Comparison of ENCODE assay signal across 22 cellular contexts in the genomic region with DNA sequence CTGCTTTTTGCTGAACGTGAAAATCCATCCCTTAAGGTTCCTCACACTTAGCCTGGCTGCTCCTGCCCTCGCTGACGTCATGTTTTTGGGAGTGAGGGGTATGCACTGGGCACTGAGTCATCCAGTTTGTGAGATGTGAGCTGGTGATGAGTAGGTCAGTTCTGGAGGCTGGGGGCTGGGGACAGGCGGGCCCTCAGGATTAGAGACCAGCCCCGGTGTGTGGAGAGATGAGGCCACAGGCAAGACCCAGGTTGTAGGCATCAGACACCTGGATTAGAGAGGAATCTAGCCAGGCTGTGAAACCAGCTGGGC. TPM values are rescaled to one million over a fixed set of nuclear protein-coding genes. Genes with fewer than 3 reads are reported as not detected.
DNase-seq lines count a peak whose midpoint lies in the region; ATAC-seq, FAIRE-seq and TF ChIP-seq lines count a peak whose summit lies in the region.
"Had no signal": no experiment of that assay in that cellular context is flagged by ENCODE, and none has a peak within 500 bp of the region (broad histone marks: within the 10 kb centered on the region; RNA-seq: fewer than 3 reads in every experiment).

No MANE protein-coding gene starts in this region.

- no peaks in the 10 kb centered on the region for H3K79me2 ChIP-seq in HepG2 (ENCODE audit: insufficient read depth, low read length)

- no peak for DNase-seq in HepG2 (ENCODE audit: low spot score)
- DNase-seq in right lobe of liver = no peak
- DNase-seq in glutamatergic neuron = peak; percentile 4
- DNase-seq in CD4-positive, alpha-beta T cell = no peak
- DNase-seq in AG20443 (ENCODE audit: low spot score) = no peak
- DNase-seq in stimulated activated CD4-positive, alpha-beta T cell treated with anti-CD3 and anti-CD28 coated beads, Interleukin-4, amount 100 ng/mL, for 1 hour = no peak
- DNase-seq: activated CD4-positive, alpha-beta T cell treated with anti-CD3 and anti-CD28 coated beads for 4 hours; activated gamma-delta T cell treated with Interleukin-2 at 50 U/mL for 16 hours; CD8-positive, alpha-beta T cell; DMS79; left colon; midbrain; NCI-H1436 treated with DMSO at 0.1 percent for 48 hours; stimulated activated CD4-positive, alpha-beta T cell treated with anti-CD3 and anti-CD28 coated beads, Interleukin-12 subunit alpha, Interleukin-12 subunit beta, amount 100 ng/mL, for 4 hours had no signal

- no peak overlapping the region for H3K4me3 Mint-ChIP-seq in glutamatergic neuron (ENCODE audit: unreplicated experiment)
- no peak overlapping the region for H3K4me3 Mint-ChIP-seq in CD4-positive, alpha-beta T cell
- H3K4me3 Mint-ChIP-seq: CD8-positive, alpha-beta T cell had no signal

- no peaks in the 10 kb centered on the region for H3K9me3 ChIP-seq in HepG2 (ENCODE audit: low read length)
- no peaks in the 10 kb centered on the region for H3K9me3 ChIP-seq in right lobe of liver
- no peaks in the 10 kb centered on the region for H3K9me3 ChIP-seq in CD4-positive, alpha-beta T cell (ENCODE audit: control insufficient read depth, low read length)
- H3K9me3 ChIP-seq: Peyer's patch, thoracic aorta had no signal

- POLR2A ChIA-PET in HepG2 (lab: Yijun Ruan, JAX) = no interaction called here
- POLR2A ChIA-PET in CD4-positive, alpha-beta T cell (lab: Charles Lee) = no interaction called here

- in situ Hi-C loops in HepG2 (cut with HindIII; ENCODE audit: extremely low pct_ligation_motif_present, low pct_unique_long_range_greater_than_20kb) = no loop called here

- peaks cover 5% of the 10 kb centered on the region for H3K27me3 Mint-ChIP-seq in glutamatergic neuron (ENCODE audit: unreplicated experiment)
- H3K27me3 Mint-ChIP-seq in CD4-positive, alpha-beta T cell = peaks cover 43% of the 10 kb centered on the region

- H3K9ac ChIP-seq in HepG2 (ENCODE audit: insufficient read depth, low read depth, low read length) = no peak overlapping the region

- H3K36me3 ChIP-seq in HepG2 (replicated peaks in 1 of 2; ENCODE audit: control insufficient read depth in 1 of 2, insufficient read depth in 2 of 2, low read length in 2 of 2) = no peaks in the 10 kb centered on the region
- H3K36me3 ChIP-seq in right lobe of liver = no peaks in the 10 kb centered on the region
- H3K36me3 ChIP-seq: Peyer's patch, thoracic aorta had no signal

- no peak for TF ChIP-seq RAD21 in HepG2 (CRISPR knock-in tag; IDR thresholded peaks at IDR 0.05)

- H3K4me1 Mint-ChIP-seq in glutamatergic neuron (ENCODE audit: low read depth, unreplicated experiment) = peaks cover 6% of the 10 kb centered on the region
- no peaks in the 10 kb centered on the region for H3K4me1 Mint-ChIP-seq in CD4-positive, alpha-beta T cell (ENCODE audit: low read depth)

- no peak for ATAC-seq in HepG2
- ATAC-seq in right lobe of liver = no peak
- peak; percentile 61 for ATAC-seq in SK-N-SH treated with all-trans-retinoic acid at 6 μM for 48 hours
- no peak for ATAC-seq in CD4-positive, alpha-beta T cell (ENCODE audit: poor library complexity)
- no peak for ATAC-seq in HG02885 (IDR thresholded peaks at IDR 0.05; ENCODE audit: poor library complexity, unreplicated experiment)
- ATAC-seq: CD8-positive, alpha-beta T cell; left colon had no signal

- H3K27ac Mint-ChIP-seq in glutamatergic neuron (ENCODE audit: unreplicated experiment) = no peak overlapping the region
- H3K27ac Mint-ChIP-seq in CD4-positive, alpha-beta T cell = no peak overlapping the region
- H3K27ac Mint-ChIP-seq: CD8-positive, alpha-beta T cell had no signal

- TF ChIP-seq CTCF in HepG2 (CRISPR knock-in tag; IDR thresholded peaks at IDR 0.05) (no peak), right lobe of liver (IDR thresholded peaks at IDR 0.05) (no peak), glutamatergic neuron (IDR thresholded peaks at IDR 0.05; ENCODE audit: partially characterized antibody, unreplicated experiment) (no peak)
- no peak for TF ChIP-seq CTCF in CD4-positive, alpha-beta T cell (IDR thresholded peaks at IDR 0.05)

- intact Hi-C loops in HepG2 (cut with micrococcal nuclease; ENCODE audit: unreplicated experiment) (no loop called here), right lobe of liver (cut with DNase I) (no loop called here)
- intact Hi-C loops in CD4-positive, alpha-beta T cell (cut with DNase I, micrococcal nuclease) = no loop called here

- no TSS peak for BruUV-seq in HepG2 (replicated peaks; lab: Mats Ljungman, UMichigan)

- no peak for FAIRE-seq in HepG2 (lab: Jason Lieb, UNC)
- FAIRE-seq: H1, TTC549 had no signal

- no peak overlapping the region for H3K4me2 ChIP-seq in HepG2 (ENCODE audit: low read depth, low read length)

- peaks cover 2% of the 10 kb centered on the region for H3K9me3 Mint-ChIP-seq in glutamatergic neuron (ENCODE audit: unreplicated experiment)
- no peaks in the 10 kb centered on the region for H3K9me3 Mint-ChIP-seq in CD4-positive, alpha-beta T cell
- H3K9me3 Mint-ChIP-seq: CD8-positive, alpha-beta T cell; neural crest cell had no signal

- TF ChIP-seq POLR2A in HepG2 (IDR thresholded peaks at IDR 0.05; ENCODE audit: insufficient read depth in 1 of 2, low read depth in 2 of 2, low read length in 2 of 2) (no peak), right lobe of liver (IDR thresholded peaks at IDR 0.05) (no peak)

- H2AFZ ChIP-seq in HepG2 (ENCODE audit: low read length) = no peak overlapping the region

- peaks cover 2 to 39% of the 10 kb centered on the region in 2 experiments; a peak in 3 of 5 replicates for H3K27me3 ChIP-seq in HepG2 (ENCODE audit: control insufficient read depth in 1 of 2, insufficient read depth in 2 of 2, low read length in 2 of 2)
- H3K27me3 ChIP-seq in right lobe of liver = no peaks in the 10 kb centered on the region
- peaks cover 9% of the 10 kb centered on the region for H3K27me3 ChIP-seq in CD4-positive, alpha-beta T cell (ENCODE audit: control insufficient read depth, insufficient read depth, low read length)
- H3K27me3 ChIP-seq: Peyer's patch had no signal

- H3K36me3 Mint-ChIP-seq in glutamatergic neuron (ENCODE audit: unreplicated experiment) = no peaks in the 10 kb centered on the region
- H3K36me3 Mint-ChIP-seq in CD4-positive, alpha-beta T cell (ENCODE audit: low read depth) = no peaks in the 10 kb centered on the region
- H3K36me3 Mint-ChIP-seq: CD8-positive, alpha-beta T cell had no signal

- WGBS in HepG2 (ENCODE audit: low lambda C conversion rate) = 2% methylated on average over 3 of the region's 5 CpGs
- WGBS in right lobe of liver (ENCODE audit: insufficient coverage, low coverage, low lambda C conversion rate, missing lambda C conversion rate) = 66% methylated on average over 3 of the region's 5 CpGs

- TF ChIP-seq EP300 in HepG2 (IDR thresholded peaks at IDR 0.05; ENCODE audit: low read depth in 2 of 2, low read length in 2 of 2) = no peak
- no peak for TF ChIP-seq EP300 in HepG2 (CRISPR knock-in tag; IDR thresholded peaks at IDR 0.05; ENCODE audit: borderline replicate concordance)

- no peaks in the 10 kb centered on the region for H4K20me1 ChIP-seq in HepG2 (ENCODE audit: insufficient read depth, low read length)

- H3K4me1 ChIP-seq in HepG2 (ENCODE audit: insufficient read depth, low read length) (peaks cover 9% of the 10 kb centered on the region), right lobe of liver (no peaks in the 10 kb centered on the region)
- H3K4me1 ChIP-seq: Peyer's patch had no signal

- H3K27ac ChIP-seq in HepG2 (ENCODE audit: extremely low read length, insufficient read depth, low read length) (no peak overlapping the region), right lobe of liver (no peak overlapping the region)
- no peak overlapping the region for H3K27ac ChIP-seq in CD4-positive, alpha-beta T cell (ENCODE audit: low read depth, low read length)
- H3K27ac ChIP-seq: Peyer's patch, thoracic aorta had no signal

- H3K4me3 ChIP-seq in HepG2 (replicated peaks in 1 of 3; ENCODE audit: insufficient read depth in 1 of 3, low read depth in 2 of 3, low read length in 3 of 3) (no peak overlapping the region), right lobe of liver (no peak overlapping the region)
- H3K4me3 ChIP-seq: Peyer's patch, thoracic aorta had no signal

- CTCF ChIA-PET in HepG2 (lab: Yijun Ruan, JAX; ENCODE audit: low intra/inter-chr PET ratio, low total read pairs) = no interaction called here
- CTCF ChIA-PET in CD4-positive, alpha-beta T cell (lab: Charles Lee) = no interaction called here

RNA-seq across cellular contexts. Expression of a gene that starts 9.2 kb away (rescaled TPM):
- total RNA-seq in HepG2 (2016; rRNA removed; fragmentation: Illumina TruSeq; extraction: Trizol) (0.03 and 0.04 TPM in 2 replicates), right lobe of liver (not detected), glutamatergic neuron (ENCODE audit: unreplicated experiment) (12.6 TPM)
- not detected in 2 replicates for total RNA-seq in HepG2 (2016; cell fraction: cytosol; rRNA removed; fragmentation: Illumina TruSeq; extraction: Trizol; ENCODE audit: low read depth)
- total RNA-seq in HepG2 (2016; cell fraction: insoluble cytoplasmic fraction; rRNA removed; fragmentation: Illumina TruSeq; extraction: Trizol) = 0.04 and 0.06 TPM in 2 replicates
- 0.03 and 0.10 TPM in 2 replicates for total RNA-seq in HepG2 (2016; cell fraction: membrane; rRNA removed; fragmentation: Illumina TruSeq; extraction: Trizol)
- total RNA-seq in HepG2 (2016; cell fraction: nucleus; rRNA removed; fragmentation: Illumina TruSeq; extraction: Trizol) = 0.34 and 0.38 TPM in 2 replicates
- polyA plus RNA-seq in HepG2 (2011; rRNA removed) = 0.01 TPM in 1 of 2 replicates, not detected in the other
- not detected in 2 replicates for polyA plus RNA-seq in HepG2 (2011; cell fraction: cytosol; rRNA removed)
- polyA plus RNA-seq in HepG2 (2011; cell fraction: nucleus; rRNA removed) = 0.16 and 0.19 TPM in 2 replicates
- 0.11 and 0.51 TPM in 2 replicates for polyA plus RNA-seq in HepG2 (2012)
- 0.02 TPM in 1 of 2 replicates, not detected in the other for polyA plus RNA-seq in HepG2 (2016; cell fraction: cytosol; fragmentation: Illumina TruSeq; extraction: Trizol; ENCODE audit: low read depth)
- polyA plus RNA-seq in HepG2 (2016; cell fraction: insoluble cytoplasmic fraction; fragmentation: Illumina TruSeq; extraction: Trizol; ENCODE audit: low read depth) = 0.07 TPM in 1 of 2 replicates, not detected in the other
- 0.02 TPM in 1 of 2 replicates, not detected in the other for polyA plus RNA-seq in HepG2 (2016; cell fraction: membrane; fragmentation: Illumina TruSeq; extraction: Trizol; ENCODE audit: low read depth)
- 0.36 and 0.99 TPM in 2 replicates for polyA plus RNA-seq in HepG2 (2016; cell fraction: nucleus; fragmentation: Illumina TruSeq; extraction: Trizol; ENCODE audit: insufficient read depth, low read depth)
- polyA minus RNA-seq in HepG2 (2011; rRNA and poly(A)+ RNA removed; ENCODE audit: low replicate concordance) = not detected in 2 replicates
- not detected in 2 replicates for polyA minus RNA-seq in HepG2 (2011; cell fraction: cytosol; rRNA and poly(A)+ RNA removed)
- 0.39 and 0.50 TPM in 2 replicates for polyA minus RNA-seq in HepG2 (2011; cell fraction: nucleus; rRNA and poly(A)+ RNA removed)
- not detected for total RNA-seq in CD4-positive, alpha-beta T cell
- total RNA-seq: CD8-positive, alpha-beta T cell; pulmonary artery endothelial cell; thoracic aorta had no signal

RNA-seq across cellular contexts. Expression of a gene that starts 24.4 kb away (rescaled TPM):
- not detected in 2 replicates for total RNA-seq in HepG2 (2016; rRNA removed; fragmentation: Illumina TruSeq; extraction: Trizol)
- not detected in 2 replicates for total RNA-seq in HepG2 (2016; cell fraction: cytosol; rRNA removed; fragmentation: Illumina TruSeq; extraction: Trizol; ENCODE audit: low read depth)
- not detected in 2 replicates for total RNA-seq in HepG2 (2016; cell fraction: insoluble cytoplasmic fraction; rRNA removed; fragmentation: Illumina TruSeq; extraction: Trizol)
- total RNA-seq in HepG2 (2016; cell fraction: membrane; rRNA removed; fragmentation: Illumina TruSeq; extraction: Trizol) = not detected in 2 replicates
- not detected in 2 replicates for total RNA-seq in HepG2 (2016; cell fraction: nucleus; rRNA removed; fragmentation: Illumina TruSeq; extraction: Trizol)
- polyA plus RNA-seq in HepG2 (2011; rRNA removed) = not detected in 2 replicates
- not detected in 2 replicates for polyA plus RNA-seq in HepG2 (2011; cell fraction: cytosol; rRNA removed)
- not detected in 2 replicates for polyA plus RNA-seq in HepG2 (2011; cell fraction: nucleus; rRNA removed)
- not detected in 2 replicates for polyA plus RNA-seq in HepG2 (2012)
- not detected in 2 replicates for polyA plus RNA-seq in HepG2 (2016; cell fraction: cytosol; fragmentation: Illumina TruSeq; extraction: Trizol; ENCODE audit: low read depth)
- polyA plus RNA-seq in HepG2 (2016; cell fraction: insoluble cytoplasmic fraction; fragmentation: Illumina TruSeq; extraction: Trizol; ENCODE audit: low read depth) = not detected in 2 replicates
- not detected in 2 replicates for polyA plus RNA-seq in HepG2 (2016; cell fraction: membrane; fragmentation: Illumina TruSeq; extraction: Trizol; ENCODE audit: low read depth)
- polyA plus RNA-seq in HepG2 (2016; cell fraction: nucleus; fragmentation: Illumina TruSeq; extraction: Trizol; ENCODE audit: insufficient read depth, low read depth) = not detected in 2 replicates
- polyA minus RNA-seq in HepG2 (2011; rRNA and poly(A)+ RNA removed; ENCODE audit: low replicate concordance) = not detected in 2 replicates
- not detected in 2 replicates for polyA minus RNA-seq in HepG2 (2011; cell fraction: cytosol; rRNA and poly(A)+ RNA removed)
- not detected in 2 replicates for polyA minus RNA-seq in HepG2 (2011; cell fraction: nucleus; rRNA and poly(A)+ RNA removed)
- not detected for total RNA-seq in right lobe of liver
- not detected for total RNA-seq in glutamatergic neuron (ENCODE audit: unreplicated experiment)
- total RNA-seq in CD4-positive, alpha-beta T cell = not detected
- total RNA-seq: CD8-positive, alpha-beta T cell; H1; left colon; neural crest cell; Peyer's patch; pulmonary artery endothelial cell; thoracic aorta had no signal
- polyA plus RNA-seq: H1 had no signal
